In the genomic region with DNA sequence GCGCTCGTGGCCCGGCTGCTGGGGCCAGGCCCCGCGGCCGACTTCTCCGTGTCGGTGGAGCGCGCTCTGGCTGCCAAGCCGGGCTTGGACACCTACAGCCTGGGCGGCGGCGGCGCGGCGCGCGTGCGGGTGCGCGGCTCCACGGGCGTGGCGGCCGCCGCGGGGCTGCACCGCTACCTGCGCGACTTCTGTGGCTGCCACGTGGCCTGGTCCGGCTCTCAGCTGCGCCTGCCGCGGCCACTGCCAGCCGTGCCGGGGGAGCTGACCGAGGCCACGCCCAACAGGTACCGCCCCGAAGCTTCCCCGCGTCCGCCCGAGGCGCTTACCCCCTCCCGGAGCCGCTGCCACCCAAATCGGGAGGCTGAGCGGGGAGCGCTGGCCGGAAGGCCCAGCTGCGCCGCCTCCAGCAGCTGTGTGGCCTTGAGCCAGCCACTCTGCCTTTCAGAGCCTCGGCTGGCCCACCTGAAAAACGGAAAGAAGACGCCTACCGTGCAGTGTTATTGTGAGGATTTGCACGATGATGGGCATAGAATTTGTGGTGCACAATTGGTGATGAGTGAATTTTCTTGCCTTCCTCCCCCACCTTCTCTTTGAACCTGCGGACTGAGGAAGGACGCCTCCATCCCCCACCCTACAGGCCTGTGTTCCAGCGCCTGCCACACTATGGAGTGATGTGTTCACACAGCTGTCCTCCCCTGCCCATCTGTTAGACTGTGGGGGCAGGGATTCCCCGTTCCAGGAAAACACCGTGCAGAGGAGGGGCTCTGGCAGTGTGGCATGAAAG, we compare ENCODE assay signal across 8 cellular contexts. TPM values are rescaled to one million over a fixed set of nuclear protein-coding genes. Genes with fewer than 3 reads are reported as not detected.
DNase-seq lines count a peak whose midpoint lies in the region; ATAC-seq and TF ChIP-seq lines count a peak whose summit lies in the region.

No MANE protein-coding gene starts in this region.

- no peaks in the 10 kb centered on the region for H3K9me3 Mint-ChIP-seq in neural crest cell

- H3K4me1 ChIP-seq in DOHH2 (ENCODE audit: control insufficient read depth, low read length) (peaks cover 29% of the 10 kb centered on the region), foreskin keratinocyte (peaks cover 2% of the 10 kb centered on the region), suprapubic skin (peaks cover 30% of the 10 kb centered on the region)

- DNase-seq in RWPE1 (ENCODE audit: low spot score), result peak; percentile 85
- peak; percentile 47 for DNase-seq in activated gamma-delta T cell (lab: John Stamatoyannopoulos, UW)
- DNase-seq in foreskin keratinocyte, result peak in 1 of 2 donors; percentile 52
- peak; percentile 48 for DNase-seq in neural crest cell (ENCODE audit: low read depth, low spot score)
- DNase-seq in suprapubic skin (ENCODE audit: low spot score in 2 of 2), result peak; percentile 88 to 91

- TF ChIP-seq EP300 in Ishikawa (IDR thresholded peaks at IDR 0.05; ENCODE audit: borderline replicate concordance), result no peak
- TF ChIP-seq EP300 in suprapubic skin (IDR thresholded peaks at IDR 0.05), result no peak

- POLR2A ChIA-PET in RWPE1 (lab: Yijun Ruan, JAX; ENCODE audit: low non-redundant PET), result interaction anchor here (0.6 to 1.0 kb wide), 4 partner anchors 12 to 1906 kb away, joined by 3 to 7 read pairs (median 5); no protein-coding TSS in a partner anchor

- TF ChIP-seq POLR2A in suprapubic skin (IDR thresholded peaks at IDR 0.05), result no peak

- H3K36me3 Mint-ChIP-seq in neural crest cell (ENCODE audit: low read depth), result no peaks in the 10 kb centered on the region

- H3K36me3 ChIP-seq in DOHH2 (ENCODE audit: control insufficient read depth, low read length), result peaks cover 12% of the 10 kb centered on the region; the same call in 1 of the 2 replicates
- H3K36me3 ChIP-seq in suprapubic skin, result peaks cover 29% of the 10 kb centered on the region

- peaks cover 10% of the 10 kb centered on the region for H4K20me1 ChIP-seq in DOHH2 (ENCODE audit: control insufficient read depth, insufficient read depth, low read depth, low read length)

- TF ChIP-seq CTCF in DOHH2 (IDR thresholded peaks at IDR 0.05; ENCODE audit: low read depth, low read length, poor library complexity, severe bottlenecking), result no peak
- no peak for TF ChIP-seq CTCF in RWPE1 (conservative IDR thresholded peaks at IDR 0.05; ENCODE audit: low read depth)
- peak; percentile 19 for TF ChIP-seq CTCF in foreskin keratinocyte (conservative IDR thresholded peaks at IDR 0.05)
- no peak for TF ChIP-seq CTCF in neural crest cell (conservative IDR thresholded peaks at IDR 0.05)
- TF ChIP-seq CTCF in suprapubic skin (IDR thresholded peaks at IDR 0.05), result peak in 1 of 2 donors; percentile 10

- H3K79me2 ChIP-seq in DOHH2 (ENCODE audit: control insufficient read depth, low read length), result peaks cover 11% of the 10 kb centered on the region

- H3K4me2 ChIP-seq in DOHH2 (ENCODE audit: low read length), result peak overlapping the region; percentile 83

- no peaks in the 10 kb centered on the region for H3K9me2 ChIP-seq in DOHH2 (replicated peaks; ENCODE audit: control insufficient read depth, low read length)

- peak overlapping the region; percentile 72 for H3K4me3 ChIP-seq in DOHH2 (ENCODE audit: low read length)
- peak overlapping the region; percentile 84 for H3K4me3 ChIP-seq in suprapubic skin

- ATAC-seq in GM21723 (IDR thresholded peaks at IDR 0.05; ENCODE audit: unreplicated experiment) (peak; percentile 66), foreskin keratinocyte (peak; percentile 69)

- CTCF ChIA-PET in RWPE1 (lab: Yijun Ruan, JAX), result interaction anchor here (0.6 to 1.3 kb wide), 4 partner anchors 10 to 113 kb away, joined by 3 to 4 read pairs (median 3); partner anchors contain the start of gene HSD17B1

- 2% methylated on average over 28 of the region's 65 CpGs for WGBS in suprapubic skin

- peak overlapping the region; percentile 89 for H3K4me3 Mint-ChIP-seq in neural crest cell

- no peak for TF ChIP-seq RAD21 in Ishikawa (IDR thresholded peaks at IDR 0.05; ENCODE audit: low read depth)

- H3K27me3 Mint-ChIP-seq in neural crest cell (ENCODE audit: low read depth), result no peaks in the 10 kb centered on the region

- H3F3A ChIP-seq in DOHH2 (ENCODE audit: control insufficient read depth, insufficient read depth), result peaks cover 8% of the 10 kb centered on the region; the same call in 1 of the 2 replicates

- peaks cover 4% of the 10 kb centered on the region; the same call in 1 of the 2 replicates for H3K27me3 ChIP-seq in DOHH2 (ENCODE audit: control insufficient read depth, low read length)
- no peaks in the 10 kb centered on the region for H3K27me3 ChIP-seq in foreskin keratinocyte
- no peaks in the 10 kb centered on the region for H3K27me3 ChIP-seq in suprapubic skin

- peak overlapping the region; percentile 92 for H3K27ac Mint-ChIP-seq in neural crest cell (ENCODE audit: unreplicated experiment)

- peaks cover 22% of the 10 kb centered on the region for H3K4me1 Mint-ChIP-seq in neural crest cell

- H3K9me3 ChIP-seq in DOHH2 (ENCODE audit: control insufficient read depth, insufficient read depth, low read length), result no peaks in the 10 kb centered on the region
- no peaks in the 10 kb centered on the region for H3K9me3 ChIP-seq in suprapubic skin

- H3K27ac ChIP-seq in DOHH2 (ENCODE audit: low read depth, low read length) (0 out of 2 replicates have a peak overlapping the region, but pooled peaks have one; percentile 0), RWPE1 (peak overlapping the region; percentile 91), foreskin keratinocyte (no peak overlapping the region), suprapubic skin (peak overlapping the region; percentile 95)

TF ChIP-seq in Ishikawa, 13 proteins besides CTCF, POLR2A, EP300 and RAD21:
- TF ChIP-seq, protein P1, sequence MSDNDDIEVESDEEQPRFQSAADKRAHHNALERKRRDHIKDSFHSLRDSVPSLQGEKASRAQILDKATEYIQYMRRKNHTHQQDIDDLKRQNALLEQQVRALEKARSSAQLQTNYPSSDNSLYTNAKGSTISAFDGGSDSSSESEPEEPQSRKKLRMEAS (IDR thresholded peaks at IDR 0.05), result peak; percentile 78
- TF ChIP-seq EGR1 (IDR thresholded peaks at IDR 0.05), result no peak
- TF ChIP-seq, protein P2, sequence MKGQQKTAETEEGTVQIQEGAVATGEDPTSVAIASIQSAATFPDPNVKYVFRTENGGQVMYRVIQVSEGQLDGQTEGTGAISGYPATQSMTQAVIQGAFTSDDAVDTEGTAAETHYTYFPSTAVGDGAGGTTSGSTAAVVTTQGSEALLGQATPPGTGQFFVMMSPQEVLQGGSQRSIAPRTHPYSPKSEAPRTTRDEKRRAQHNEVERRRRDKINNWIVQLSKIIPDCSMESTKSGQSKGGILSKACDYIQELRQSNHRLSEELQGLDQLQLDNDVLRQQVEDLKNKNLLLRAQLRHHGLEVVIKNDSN (IDR thresholded peaks at IDR 0.05), result peak; percentile 69
- peak; percentile 72; the same call in 1 of the 2 replicates for TF ChIP-seq NFIC (IDR thresholded peaks at IDR 0.05)
- no peak for TF ChIP-seq FOXM1 (IDR thresholded peaks at IDR 0.05; ENCODE audit: borderline replicate concordance, low read depth)
- no peak for TF ChIP-seq YY1 (IDR thresholded peaks at IDR 0.05; ENCODE audit: low read depth)
- no peak for TF ChIP-seq CREB1 (IDR thresholded peaks at IDR 0.05; ENCODE audit: low read depth)
- TF ChIP-seq TCF12 (IDR thresholded peaks at IDR 0.05; ENCODE audit: low read depth), result peak; percentile 45; the same call in 1 of the 2 replicates
- no peak for TF ChIP-seq TEAD4 (IDR thresholded peaks at IDR 0.05)
- no peak for TF ChIP-seq CEBPB (IDR thresholded peaks at IDR 0.05)
- no peak for TF ChIP-seq ZBTB7A (IDR thresholded peaks at IDR 0.05; ENCODE audit: low read depth)
- TF ChIP-seq TAF1 (IDR thresholded peaks at IDR 0.05; ENCODE audit: low read depth), result no peak
- TF ChIP-seq, protein P3, sequence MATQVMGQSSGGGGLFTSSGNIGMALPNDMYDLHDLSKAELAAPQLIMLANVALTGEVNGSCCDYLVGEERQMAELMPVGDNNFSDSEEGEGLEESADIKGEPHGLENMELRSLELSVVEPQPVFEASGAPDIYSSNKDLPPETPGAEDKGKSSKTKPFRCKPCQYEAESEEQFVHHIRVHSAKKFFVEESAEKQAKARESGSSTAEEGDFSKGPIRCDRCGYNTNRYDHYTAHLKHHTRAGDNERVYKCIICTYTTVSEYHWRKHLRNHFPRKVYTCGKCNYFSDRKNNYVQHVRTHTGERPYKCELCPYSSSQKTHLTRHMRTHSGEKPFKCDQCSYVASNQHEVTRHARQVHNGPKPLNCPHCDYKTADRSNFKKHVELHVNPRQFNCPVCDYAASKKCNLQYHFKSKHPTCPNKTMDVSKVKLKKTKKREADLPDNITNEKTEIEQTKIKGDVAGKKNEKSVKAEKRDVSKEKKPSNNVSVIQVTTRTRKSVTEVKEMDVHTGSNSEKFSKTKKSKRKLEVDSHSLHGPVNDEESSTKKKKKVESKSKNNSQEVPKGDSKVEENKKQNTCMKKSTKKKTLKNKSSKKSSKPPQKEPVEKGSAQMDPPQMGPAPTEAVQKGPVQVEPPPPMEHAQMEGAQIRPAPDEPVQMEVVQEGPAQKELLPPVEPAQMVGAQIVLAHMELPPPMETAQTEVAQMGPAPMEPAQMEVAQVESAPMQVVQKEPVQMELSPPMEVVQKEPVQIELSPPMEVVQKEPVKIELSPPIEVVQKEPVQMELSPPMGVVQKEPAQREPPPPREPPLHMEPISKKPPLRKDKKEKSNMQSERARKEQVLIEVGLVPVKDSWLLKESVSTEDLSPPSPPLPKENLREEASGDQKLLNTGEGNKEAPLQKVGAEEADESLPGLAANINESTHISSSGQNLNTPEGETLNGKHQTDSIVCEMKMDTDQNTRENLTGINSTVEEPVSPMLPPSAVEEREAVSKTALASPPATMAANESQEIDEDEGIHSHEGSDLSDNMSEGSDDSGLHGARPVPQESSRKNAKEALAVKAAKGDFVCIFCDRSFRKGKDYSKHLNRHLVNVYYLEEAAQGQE (IDR thresholded peaks at IDR 0.05; ENCODE audit: low read depth), result no peak

RNA-seq across cellular contexts. Expression of gene NAGLU, which starts 0.5 kb away (rescaled TPM):
- 13.9 and 14.2 TPM in 2 replicates for total RNA-seq in foreskin keratinocyte
- 16.5 and 18.3 TPM in 2 replicates for polyA plus RNA-seq in foreskin keratinocyte
- total RNA-seq in neural crest cell, result 20.5 and 21.2 TPM in 2 replicates
- total RNA-seq in suprapubic skin, result 10 to 100 TPM; 19.8 to 40.1 (median 30.4) TPM

RNA-seq across cellular contexts. Expression of gene HSD17B1, which starts 16.2 kb away (rescaled TPM):
- total RNA-seq in foreskin keratinocyte, result 6.4 and 6.5 TPM in 2 replicates
- polyA plus RNA-seq in foreskin keratinocyte, result 9.6 and 10.7 TPM in 2 replicates
- total RNA-seq in neural crest cell, result 1.2 and 1.9 TPM in 2 replicates
- total RNA-seq in suprapubic skin, result 1 to 10 TPM; 1.2 to 8.8 (median 3.2) TPM

RNA-seq across cellular contexts. Expression of gene COASY, which starts 25.4 kb away (rescaled TPM):
- total RNA-seq in foreskin keratinocyte (69.9 and 80.9 TPM in 2 replicates), neural crest cell (58.3 and 59.6 TPM in 2 replicates), suprapubic skin (10 to 100 TPM; 41.1 to 54.0 (median 46.0) TPM)
- polyA plus RNA-seq in foreskin keratinocyte, result 89.2 and 98.4 TPM in 2 replicates

RNA-seq across cellular contexts. Expression of gene MLX, which starts 30.3 kb away (rescaled TPM):
- total RNA-seq in foreskin keratinocyte (34.8 and 41.2 TPM in 2 replicates), neural crest cell (38.6 and 41.1 TPM in 2 replicates), suprapubic skin (10 to 100 TPM; 34.7 to 62.5 (median 44.3) TPM)
- polyA plus RNA-seq in foreskin keratinocyte, result 44.8 and 51.6 TPM in 2 replicates

RNA-seq across cellular contexts. Expression of gene PSMC3IP, which starts 41.0 kb away (rescaled TPM):
- 14.8 and 20.6 TPM in 2 replicates for total RNA-seq in foreskin keratinocyte
- 17.0 and 23.6 TPM in 2 replicates for polyA plus RNA-seq in foreskin keratinocyte
- total RNA-seq in neural crest cell, result 44.6 and 47.8 TPM in 2 replicates
- 1 to 10 TPM; 2.3 to 4.0 (median 3.6) TPM for total RNA-seq in suprapubic skin
